In the genomic region with DNA sequence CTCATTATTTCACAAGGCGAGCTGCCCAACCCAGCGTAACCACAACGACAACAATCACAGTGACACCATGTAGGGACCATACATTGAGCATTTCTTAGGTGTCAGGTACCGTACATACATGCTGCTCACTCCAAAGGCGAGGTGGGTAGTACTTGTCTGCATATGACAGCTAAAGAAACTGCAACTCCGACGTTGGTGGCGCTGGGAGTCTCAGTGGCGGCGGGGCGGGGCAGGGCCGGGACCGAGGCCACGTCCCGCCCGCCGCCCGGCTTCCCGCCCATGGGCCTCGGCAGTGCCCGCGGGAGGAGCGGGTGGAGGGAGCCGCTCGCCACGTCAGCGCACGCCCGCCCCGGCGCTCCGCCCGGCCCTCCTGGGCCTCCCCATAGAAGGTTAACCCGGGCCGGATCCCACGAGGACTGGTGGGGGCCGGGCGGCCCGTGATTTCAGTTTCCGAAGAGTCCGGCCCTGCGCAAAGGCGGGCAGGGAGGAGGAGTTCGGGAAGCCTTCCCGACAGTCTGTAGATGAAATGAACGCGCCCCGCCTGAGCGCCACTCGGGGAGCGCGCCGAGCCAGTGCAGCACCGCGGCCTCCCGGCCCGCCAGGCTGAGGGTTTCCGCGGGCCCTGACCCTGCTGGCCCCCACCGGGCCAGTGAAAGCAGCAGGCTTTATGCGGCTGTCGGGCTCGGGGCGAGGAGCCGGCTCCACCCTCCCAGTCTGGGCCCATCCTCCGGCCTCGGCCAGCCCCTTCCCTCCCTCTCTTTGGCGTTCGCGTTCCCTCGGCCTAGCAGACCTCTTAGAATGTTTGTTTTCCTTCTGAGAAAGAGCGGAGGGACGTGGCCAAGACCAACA, we compare ENCODE assay signal across 9 cellular contexts.
DNase-seq lines count a peak whose midpoint lies in the region; ATAC-seq, FAIRE-seq and TF ChIP-seq lines count a peak whose summit lies in the region.
"Had no signal": no experiment of that assay in that cellular context is flagged by ENCODE, and none has a peak within 500 bp of the region (broad histone marks: within the 10 kb centered on the region; RNA-seq: fewer than 3 reads in every experiment).

No MANE protein-coding gene starts in this region.

- no peaks in the 10 kb centered on the region for H3K36me3 ChIP-seq in bronchial epithelial cell (ENCODE audit: control insufficient read depth, insufficient read depth, low read length)

- FAIRE-seq in bronchial epithelial cell (lab: Jason Lieb, UNC), result no peak
- FAIRE-seq: A204.1 had no signal

- peaks cover 16% of the 10 kb centered on the region for H3K4me1 Mint-ChIP-seq in activated B cell treated with CpG ODN at 0.5 μM for 24 hours
- H3K4me1 Mint-ChIP-seq in immature natural killer cell, result peaks cover 16 to 22% of the 10 kb centered on the region in 2 donors

- no peaks in the 10 kb centered on the region for H3K27me3 ChIP-seq in bronchial epithelial cell (ENCODE audit: control insufficient read depth, insufficient read depth, low read length)

- ATAC-seq in HG02759 (IDR thresholded peaks at IDR 0.05; ENCODE audit: unreplicated experiment) (peak; percentile 93), activated B cell treated with CpG ODN at 0.5 μM for 24 hours (ENCODE audit: low read depth) (peak; percentile 90)

- intact Hi-C loops in activated B cell treated with CpG ODN at 0.5 μM for 24 hours (cut with micrococcal nuclease), result loop anchor here (1.0 to 5.0 kb wide), 9 partner anchors 65 to 795 kb away; partner anchors contain the start of genes FGGY and JUN

- H3K4me3 Mint-ChIP-seq in activated B cell treated with CpG ODN at 0.5 μM for 24 hours, result peak overlapping the region; percentile 84
- peak overlapping the region; percentile 84 to 88 (median 88) for H3K4me3 Mint-ChIP-seq in immature natural killer cell

- no peaks in the 10 kb centered on the region for H3K27me3 Mint-ChIP-seq in activated B cell treated with CpG ODN at 0.5 μM for 24 hours
- peaks cover 0 to 2% (median 0%) of the 10 kb centered on the region in 3 donors for H3K27me3 Mint-ChIP-seq in immature natural killer cell (ENCODE audit: low read depth in 3 of 3)

- peak overlapping the region; percentile 48 for H3K4me3 ChIP-seq in bronchial epithelial cell (ENCODE audit: low read depth, low read length)

- CTCF ChIA-PET in activated B cell treated with CpG ODN at 0.5 μM for 24 hours (lab: Charles Lee), result interaction anchor here (0.8 to 1.7 kb wide), 3 partner anchors 9 to 796 kb away, joined by 3 to 5 read pairs (median 4); no protein-coding TSS in a partner anchor

- H3K27ac Mint-ChIP-seq in activated B cell treated with CpG ODN at 0.5 μM for 24 hours (peak overlapping the region; percentile 81), immature natural killer cell (peak overlapping the region; percentile 80 to 91 (median 88))

- POLR2A ChIA-PET in activated B cell treated with CpG ODN at 0.5 μM for 24 hours (lab: Charles Lee), result interaction anchor here (0.7 to 2.2 kb wide), 10 partner anchors 65 to 393 kb away, joined by 3 to 22 read pairs (median 5); partner anchors contain the start of gene JUN

- H3K9me3 Mint-ChIP-seq in activated B cell treated with CpG ODN at 0.5 μM for 24 hours (no peaks in the 10 kb centered on the region), immature natural killer cell (no peaks in the 10 kb centered on the region)

- no peak for TF ChIP-seq CTCF in activated B cell treated with CpG ODN at 0.5 μM for 24 hours (IDR thresholded peaks at IDR 0.05)
- no peak for TF ChIP-seq CTCF in bronchial epithelial cell (IDR thresholded peaks at IDR 0.05; ENCODE audit: insufficient read depth, low read length, severe bottlenecking)

- no peaks in the 10 kb centered on the region for H3K36me3 Mint-ChIP-seq in activated B cell treated with CpG ODN at 0.5 μM for 24 hours (ENCODE audit: low read depth)
- H3K36me3 Mint-ChIP-seq in immature natural killer cell, result no peaks in the 10 kb centered on the region

- DNase-seq in NCI-H1092 treated with DMSO at 0.1 percent for 48 hours (lab: John Stamatoyannopoulos, UW), result peak; percentile 64
- DNase-seq in NCI-H1092 (lab: John Stamatoyannopoulos, UW), result no peak
- peak; percentile 92 for DNase-seq in NCI-H2029 treated with DMSO at 0.1 percent for 48 hours (lab: John Stamatoyannopoulos, UW)
- DNase-seq in activated B cell treated with CpG ODN at 0.5 μM for 24 hours, result peak; percentile 75
- DNase-seq in bronchial epithelial cell (ENCODE audit: low read depth), result peak; percentile 74
- peak; percentile 66 to 75 (median 73) for DNase-seq in immature natural killer cell
- DNase-seq in smooth muscle cell of the brain vasculature (ENCODE audit: low read depth, low spot score), result peak; percentile 85
